In genomic region chr12:87323369-87323768, GRCh38 we compare ENCODE assay signal across 17 cellular contexts.
DNase-seq lines count a peak whose midpoint lies in the region; ATAC-seq and TF ChIP-seq lines count a peak whose summit lies in the region.
"Had no signal": no experiment of that assay in that cellular context is flagged by ENCODE, and none has a peak within 500 bp of the region (broad histone marks: within the 10 kb centered on the region; RNA-seq: fewer than 3 reads in every experiment).

No MANE protein-coding gene starts in this region.

- peak overlapping the region; percentile 39; the same call in 1 of the 2 replicates for H3K4me2 ChIP-seq in SK-N-SH

- H3K36me3 ChIP-seq in SK-N-SH (replicated peaks in 1 of 2; ENCODE audit: control insufficient read depth in 1 of 2, insufficient read depth in 2 of 2, low read length in 1 of 2): no peaks in the 10 kb centered on the region
- H3K36me3 ChIP-seq: lower lobe of right lung, prostate gland, SJSA1, stomach had no signal

- H3K27ac ChIP-seq in SK-N-SH (ENCODE audit: low read depth in 2 of 2, low read length in 1 of 2): peak overlapping the region in 1 of 2 experiments; percentile 70; a peak in 2 of 4 replicates
- H3K27ac ChIP-seq: lower lobe of right lung, prostate gland, SJSA1, stomach had no signal

- DNase-seq in ELR (ENCODE audit: low read depth) (peak; percentile 56), SK-N-SH (no peak), dermis blood vessel endothelial cell (peak; percentile 84), omental fat pad (ENCODE audit: low spot score) (no peak), GDM1 (lab: John Stamatoyannopoulos, UW) (no peak)
- DNase-seq in activated CD4-positive, alpha-beta T cell treated with anti-CD3 and anti-CD28 coated beads for 48 hours: no peak
- DNase-seq: activated T-cell treated with anti-CD3 and anti-CD28 coated beads, Interleukin-2, amount 50 U/mL, for 72 hours; DMS79; lower lobe of right lung; naive thymus-derived CD4-positive, alpha-beta T cell; NCI-H1694; NCI-H524; stomach; T1000 had no signal

- H3K4me3 ChIP-seq in SK-N-SH (ENCODE audit: low read depth in 2 of 2, low read length in 1 of 2): no peak overlapping the region
- H3K4me3 ChIP-seq: lower lobe of right lung, prostate gland, SJSA1, stomach had no signal

- H3K79me2 ChIP-seq in SK-N-SH (ENCODE audit: insufficient read depth): no peaks in the 10 kb centered on the region

- no peaks in the 10 kb centered on the region for H3K9me3 ChIP-seq in SK-N-SH
- H3K9me3 ChIP-seq: lower lobe of right lung, prostate gland, SJSA1, stomach had no signal

- peaks cover 0 to 11% of the 10 kb centered on the region in 2 experiments; a peak in 1 of 4 replicates for H3K4me1 ChIP-seq in SK-N-SH (ENCODE audit: control insufficient read depth in 1 of 2, insufficient read depth in 2 of 2, low read depth in 1 of 2, low read length in 1 of 2)
- H3K4me1 ChIP-seq: lower lobe of right lung, prostate gland, SJSA1, stomach had no signal

- H3K9me2 ChIP-seq in SK-N-SH: no peaks in the 10 kb centered on the region

- peak in 1 of 2 experiments; percentile 92; a peak in 2 of 4 replicates for TF ChIP-seq EP300 in SK-N-SH (IDR thresholded peaks at IDR 0.05; ENCODE audit: borderline replicate concordance in 1 of 2, low read depth in 1 of 2, low read length in 1 of 2)

- TF ChIP-seq CTCF in SK-N-SH (IDR thresholded peaks at IDR 0.05): no peak
- no peak for TF ChIP-seq CTCF in omental fat pad (IDR thresholded peaks at IDR 0.05)

- 0 out of 2 replicates have a peak overlapping the region, but pooled peaks have one; percentile 49 for H2AFZ ChIP-seq in SK-N-SH (ENCODE audit: low read depth)

- H3K9ac ChIP-seq in SK-N-SH: no peak overlapping the region

- TF ChIP-seq RAD21 in SK-N-SH (IDR thresholded peaks at IDR 0.05; ENCODE audit: low read length): no peak

- CTCF ChIA-PET in SK-N-SH (lab: Yijun Ruan, JAX): no interaction called here

- ATAC-seq in omental fat pad (ENCODE audit: low FRiP score) (peak; percentile 83), HG02610 (IDR thresholded peaks at IDR 0.05; ENCODE audit: unreplicated experiment) (no peak)
- ATAC-seq: activated T-cell treated with anti-CD3 and anti-CD28 coated beads, Interleukin-2, amount 50 U/mL, for 72 hours; lower lobe of right lung; naive thymus-derived CD4-positive, alpha-beta T cell had no signal

- no peaks in the 10 kb centered on the region for H4K20me1 ChIP-seq in SK-N-SH (ENCODE audit: insufficient read depth)

- peaks cover 9% of the 10 kb centered on the region for H3F3A ChIP-seq in SK-N-SH (replicated peaks; ENCODE audit: insufficient read depth)

- POLR2A ChIA-PET in SK-N-SH (lab: Yijun Ruan, JAX): no interaction called here

- WGBS in SK-N-SH (ENCODE audit: low lambda C conversion rate): 26% methylated on average over 1 of the region's 1 CpG

- no peaks in the 10 kb centered on the region for H3K27me3 ChIP-seq in SK-N-SH (ENCODE audit: insufficient read depth)
- H3K27me3 ChIP-seq: SJSA1, stomach had no signal

TF ChIP-seq in SK-N-SH, 30 proteins besides CTCF, POLR2A, EP300 and RAD21:
- TF ChIP-seq, protein P1, sequence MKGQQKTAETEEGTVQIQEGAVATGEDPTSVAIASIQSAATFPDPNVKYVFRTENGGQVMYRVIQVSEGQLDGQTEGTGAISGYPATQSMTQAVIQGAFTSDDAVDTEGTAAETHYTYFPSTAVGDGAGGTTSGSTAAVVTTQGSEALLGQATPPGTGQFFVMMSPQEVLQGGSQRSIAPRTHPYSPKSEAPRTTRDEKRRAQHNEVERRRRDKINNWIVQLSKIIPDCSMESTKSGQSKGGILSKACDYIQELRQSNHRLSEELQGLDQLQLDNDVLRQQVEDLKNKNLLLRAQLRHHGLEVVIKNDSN (IDR thresholded peaks at IDR 0.05; ENCODE audit: borderline replicate concordance, low read depth): no peak
- TF ChIP-seq GATA2 (CRISPR knock-in tag; IDR thresholded peaks at IDR 0.05): no peak
- no peak for TF ChIP-seq GABPA (IDR thresholded peaks at IDR 0.05; ENCODE audit: low read depth)
- TF ChIP-seq ZBTB33 (IDR thresholded peaks at IDR 0.05; ENCODE audit: borderline replicate concordance, low read depth): 0 out of 2 replicates have a peak, but pooled peaks have one; percentile 7
- no peak for TF ChIP-seq NRF1 (IDR thresholded peaks at IDR 0.05; ENCODE audit: low read depth, low read length)
- peak; percentile 72 for TF ChIP-seq TEAD4 (IDR thresholded peaks at IDR 0.05; ENCODE audit: borderline replicate concordance, insufficient read depth)
- no peak for TF ChIP-seq FOXJ3 (CRISPR knock-in tag; IDR thresholded peaks at IDR 0.05)
- TF ChIP-seq RCOR1 (IDR thresholded peaks at IDR 0.05; ENCODE audit: low read length): no peak
- no peak for TF ChIP-seq POLR2AphosphoS5 (IDR thresholded peaks at IDR 0.05; ENCODE audit: low read depth, low read length)
- peak; percentile 88 for TF ChIP-seq NFIC (IDR thresholded peaks at IDR 0.05; ENCODE audit: borderline replicate concordance)
- peak; percentile 73 for TF ChIP-seq TCF12 (IDR thresholded peaks at IDR 0.05)
- no peak for TF ChIP-seq MXI1 (IDR thresholded peaks at IDR 0.05; ENCODE audit: low read depth, low read length)
- TF ChIP-seq, protein P2, sequence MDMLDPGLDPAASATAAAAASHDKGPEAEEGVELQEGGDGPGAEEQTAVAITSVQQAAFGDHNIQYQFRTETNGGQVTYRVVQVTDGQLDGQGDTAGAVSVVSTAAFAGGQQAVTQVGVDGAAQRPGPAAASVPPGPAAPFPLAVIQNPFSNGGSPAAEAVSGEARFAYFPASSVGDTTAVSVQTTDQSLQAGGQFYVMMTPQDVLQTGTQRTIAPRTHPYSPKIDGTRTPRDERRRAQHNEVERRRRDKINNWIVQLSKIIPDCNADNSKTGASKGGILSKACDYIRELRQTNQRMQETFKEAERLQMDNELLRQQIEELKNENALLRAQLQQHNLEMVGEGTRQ (IDR thresholded peaks at IDR 0.05; ENCODE audit: borderline replicate concordance, low read depth, low read length): no peak
- peak; percentile 72; the same call in 1 of the 2 replicates for TF ChIP-seq FOSL2 (IDR thresholded peaks at IDR 0.05; ENCODE audit: borderline replicate concordance, low read depth)
- TF ChIP-seq YY1 (IDR thresholded peaks at IDR 0.05; ENCODE audit: low read depth): no peak
- TF ChIP-seq JUND (IDR thresholded peaks at IDR 0.05): peak; percentile 68
- no peak for TF ChIP-seq SIN3A (IDR thresholded peaks at IDR 0.05; ENCODE audit: borderline replicate concordance, low read depth, low read length)
- peak; percentile 87 for TF ChIP-seq MEF2A (IDR thresholded peaks at IDR 0.05; ENCODE audit: borderline replicate concordance, low read depth)
- TF ChIP-seq FOXM1 (IDR thresholded peaks at IDR 0.05; ENCODE audit: low read depth): peak; percentile 38; the same call in 1 of the 2 replicates
- TF ChIP-seq, protein P3, sequence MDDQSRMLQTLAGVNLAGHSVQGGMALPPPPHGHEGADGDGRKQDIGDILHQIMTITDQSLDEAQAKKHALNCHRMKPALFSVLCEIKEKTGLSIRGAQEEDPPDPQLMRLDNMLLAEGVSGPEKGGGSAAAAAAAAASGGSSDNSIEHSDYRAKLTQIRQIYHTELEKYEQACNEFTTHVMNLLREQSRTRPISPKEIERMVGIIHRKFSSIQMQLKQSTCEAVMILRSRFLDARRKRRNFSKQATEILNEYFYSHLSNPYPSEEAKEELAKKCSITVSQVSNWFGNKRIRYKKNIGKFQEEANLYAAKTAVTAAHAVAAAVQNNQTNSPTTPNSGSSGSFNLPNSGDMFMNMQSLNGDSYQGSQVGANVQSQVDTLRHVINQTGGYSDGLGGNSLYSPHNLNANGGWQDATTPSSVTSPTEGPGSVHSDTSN (IDR thresholded peaks at IDR 0.05): peak; percentile 65; the same call in 1 of the 2 replicates
- TF ChIP-seq RXRA (IDR thresholded peaks at IDR 0.05; ENCODE audit: borderline replicate concordance, low read depth): peak; percentile 61; the same call in 1 of the 2 replicates
- TF ChIP-seq, protein P4, sequence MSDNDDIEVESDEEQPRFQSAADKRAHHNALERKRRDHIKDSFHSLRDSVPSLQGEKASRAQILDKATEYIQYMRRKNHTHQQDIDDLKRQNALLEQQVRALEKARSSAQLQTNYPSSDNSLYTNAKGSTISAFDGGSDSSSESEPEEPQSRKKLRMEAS (IDR thresholded peaks at IDR 0.05; ENCODE audit: low read depth): no peak
- no peak for TF ChIP-seq RFX5 (IDR thresholded peaks at IDR 0.05; ENCODE audit: low read length)

Comparison
In these comparisons a context has a peak if more than half of its experiments do, and no peak if none do; other contexts are left out.
1. DNase-seq: peak in ELR (single experiment) and dermis blood vessel endothelial cell (single experiment); none in SK-N-SH (single experiment), omental fat pad (single experiment), GDM1 (single experiment) and activated CD4-positive, alpha-beta T cell treated with anti-CD3 and anti-CD28 coated beads for 48 hours (single experiment).